ENCODE assay signal across 10 cellular contexts in genomic region chr17:50146230-50146926, GRCh38. TPM values are rescaled to one million over a fixed set of nuclear protein-coding genes. Genes with fewer than 3 reads are reported as not detected.
DNase-seq lines count a peak whose midpoint lies in the region; ATAC-seq and TF ChIP-seq lines count a peak whose summit lies in the region.
"Had no signal": no experiment of that assay in that cellular context is flagged by ENCODE, and none has a peak within 500 bp of the region (broad histone marks: within the 10 kb centered on the region; RNA-seq: fewer than 3 reads in every experiment).

No MANE protein-coding gene starts in this region.

- intact Hi-C loops in left lung (cut with DNase I) = no loop called here

- peaks cover 0 to 40% of the 10 kb centered on the region in 2 donors for H3K36me3 ChIP-seq in left lung
- H3K36me3 ChIP-seq in thoracic aorta = peaks cover 31% of the 10 kb centered on the region

- H3K36me3 Mint-ChIP-seq in activated T-cell treated with anti-CD3 and anti-CD28 coated beads, Interleukin-2, amount 50 U/mL, for 24 hours (ENCODE audit: low read depth) = peaks cover 74% of the 10 kb centered on the region
- H3K36me3 Mint-ChIP-seq in activated naive CD8-positive, alpha-beta T cell treated with anti-CD3 and anti-CD28 coated beads, Interleukin-2, amount 50 U/mL, for 24 hours (ENCODE audit: low read depth) = peaks cover 37% of the 10 kb centered on the region

- H3K27me3 Mint-ChIP-seq in activated T-cell treated with anti-CD3 and anti-CD28 coated beads, Interleukin-2, amount 50 U/mL, for 24 hours = no peaks in the 10 kb centered on the region
- H3K27me3 Mint-ChIP-seq in activated naive CD8-positive, alpha-beta T cell treated with anti-CD3 and anti-CD28 coated beads, Interleukin-2, amount 50 U/mL, for 24 hours = no peaks in the 10 kb centered on the region

- H3K4me1 Mint-ChIP-seq in activated T-cell treated with anti-CD3 and anti-CD28 coated beads, Interleukin-2, amount 50 U/mL, for 24 hours (ENCODE audit: low read depth) = peaks cover 69% of the 10 kb centered on the region
- H3K4me1 Mint-ChIP-seq in activated naive CD8-positive, alpha-beta T cell treated with anti-CD3 and anti-CD28 coated beads, Interleukin-2, amount 50 U/mL, for 24 hours = peaks cover 59% of the 10 kb centered on the region

- peak overlapping the region; percentile 95 for H3K4me3 Mint-ChIP-seq in activated T-cell treated with anti-CD3 and anti-CD28 coated beads, Interleukin-2, amount 50 U/mL, for 24 hours
- peak overlapping the region; percentile 93 for H3K4me3 Mint-ChIP-seq in activated naive CD8-positive, alpha-beta T cell treated with anti-CD3 and anti-CD28 coated beads, Interleukin-2, amount 50 U/mL, for 24 hours

- ATAC-seq in activated naive CD8-positive, alpha-beta T cell treated with anti-CD3 and anti-CD28 coated beads, Interleukin-2, amount 50 U/mL, for 24 hours = no peak
- no peak for ATAC-seq in left lung
- no peak for ATAC-seq in thoracic aorta (ENCODE audit: insufficient number of reproducible peaks, low FRiP score, low read depth)

- TF ChIP-seq CTCF in left lung (IDR thresholded peaks at IDR 0.05) (no peak), thoracic aorta (IDR thresholded peaks at IDR 0.05) (peak; percentile 8)

- H3K4me1 ChIP-seq in left lung (peaks cover 29 to 74% of the 10 kb centered on the region in 2 donors), thoracic aorta (ENCODE audit: control insufficient read depth in 1 of 2, low read depth in 2 of 2) (peaks cover 37 to 48% of the 10 kb centered on the region in 2 donors)

- in situ Hi-C loops in G401 (cut with HindIII; ENCODE audit: low sequenced_read_pairs) = no loop called here

- H3K27ac Mint-ChIP-seq in activated T-cell treated with anti-CD3 and anti-CD28 coated beads, Interleukin-2, amount 50 U/mL, for 24 hours = peak overlapping the region; percentile 92
- peak overlapping the region; percentile 93 for H3K27ac Mint-ChIP-seq in activated naive CD8-positive, alpha-beta T cell treated with anti-CD3 and anti-CD28 coated beads, Interleukin-2, amount 50 U/mL, for 24 hours

- H3K9me3 Mint-ChIP-seq in activated T-cell treated with anti-CD3 and anti-CD28 coated beads, Interleukin-2, amount 50 U/mL, for 24 hours = no peaks in the 10 kb centered on the region
- no peaks in the 10 kb centered on the region for H3K9me3 Mint-ChIP-seq in activated naive CD8-positive, alpha-beta T cell treated with anti-CD3 and anti-CD28 coated beads, Interleukin-2, amount 50 U/mL, for 24 hours

- H3K9me3 ChIP-seq in left lung = no peaks in the 10 kb centered on the region
- no peaks in the 10 kb centered on the region for H3K9me3 ChIP-seq in thoracic aorta
- H3K9me3 ChIP-seq: SJSA1 had no signal

- H3K27me3 ChIP-seq in left lung (no peaks in the 10 kb centered on the region), thoracic aorta (replicated peaks; ENCODE audit: insufficient read depth) (no peaks in the 10 kb centered on the region)
- H3K27me3 ChIP-seq: SJSA1 had no signal

- DNase-seq in activated T-cell treated with anti-CD3 and anti-CD28 coated beads, Interleukin-2, amount 50 U/mL, for 24 hours = no peak
- no peak for DNase-seq in activated T-cell treated with anti-CD3 and anti-CD28 coated beads, Interleukin-2, amount 50 U/mL, for 48 hours
- no peak for DNase-seq in activated naive CD8-positive, alpha-beta T cell treated with anti-CD3 and anti-CD28 coated beads, Interleukin-2, amount 50 U/mL, for 24 hours
- peak in 1 of 2 donors; percentile 50 for DNase-seq in left lung
- no peak for DNase-seq in thoracic aorta (ENCODE audit: low spot score)
- no peak for DNase-seq in G401 (ENCODE audit: low spot score)
- no peak for DNase-seq in DMS53 treated with DMSO at 0.1 percent for 48 hours (lab: John Stamatoyannopoulos, UW; ENCODE audit: unreplicated experiment)
- no peak for DNase-seq in NCI-H187 (lab: John Stamatoyannopoulos, UW)
- DNase-seq: stimulated activated CD4-positive, alpha-beta T cell treated with anti-CD3 and anti-CD28 coated beads, Interleukin-4, amount 100 ng/mL, for 4 hours had no signal

- H3K4me3 ChIP-seq in left lung = peak overlapping the region in 1 of 2 donors; percentile 98
- H3K4me3 ChIP-seq in thoracic aorta = peak overlapping the region; percentile 96
- H3K4me3 ChIP-seq: SJSA1 had no signal

- H3K27ac ChIP-seq in left lung (peak overlapping the region; percentile 89 to 92), thoracic aorta (peak overlapping the region; percentile 90 to 92)
- H3K27ac ChIP-seq: SJSA1 had no signal

RNA-seq across cellular contexts. Expression of gene PPP1R9B, which starts 4.1 kb away (rescaled TPM):
- total RNA-seq in left lung (10 to 100 TPM; 67.4 to 86.6 TPM), thoracic aorta (10 to 100 TPM; 53.3 to 67.1 TPM)
- 49.7 and 59.6 TPM in 2 replicates for total RNA-seq in G401 (2014; rRNA removed; shearing (Covaris generic))

RNA-seq across cellular contexts. Expression of gene SAMD14, which starts 16.4 kb away (rescaled TPM):
- total RNA-seq in left lung (10 to 100 TPM in 1 of 2 donors, 1 to 10 TPM in 1; 8.4 to 10.2 TPM), thoracic aorta (10 to 100 TPM in 1 of 2 donors, 1 to 10 TPM in 1; 9.7 to 11.5 TPM)
- 7.5 and 8.4 TPM in 2 replicates for total RNA-seq in G401 (2014; rRNA removed; shearing (Covaris generic))

RNA-seq across cellular contexts. Expression of gene SGCA, which starts 19.4 kb away (rescaled TPM):
- 10 to 100 TPM in 1 of 2 donors, 1 to 10 TPM in 1; 8.3 to 18.5 TPM for total RNA-seq in left lung
- 100 to 1,000 TPM in 1 of 2 donors, 10 to 100 TPM in 1; 95.5 to 158 TPM for total RNA-seq in thoracic aorta
- total RNA-seq in G401 (2014; rRNA removed; shearing (Covaris generic)) = 19.0 and 49.0 TPM in 2 replicates

RNA-seq across cellular contexts. Expression of gene PDK2, which starts 51.2 kb away (rescaled TPM):
- total RNA-seq in left lung = 10 to 100 TPM; 20.7 to 32.0 TPM
- 10 to 100 TPM; 35.5 to 74.9 TPM for total RNA-seq in thoracic aorta
- total RNA-seq in G401 (2014; rRNA removed; shearing (Covaris generic)) = 40.3 and 112 TPM in 2 replicates

RNA-seq across cellular contexts. Expression of gene COL1A1, which starts 55.1 kb away (rescaled TPM):
- total RNA-seq in left lung (1,000 to 10,000 TPM in 1 of 2 donors, 100 to 1,000 TPM in 1; 867 to 4,830 TPM), thoracic aorta (100 to 1,000 TPM; 261 to 270 TPM)
- 72.4 and 86.8 TPM in 2 replicates for total RNA-seq in G401 (2014; rRNA removed; shearing (Covaris generic))
